ENCODE assay signal across 1 cellular context in the genomic region with DNA sequence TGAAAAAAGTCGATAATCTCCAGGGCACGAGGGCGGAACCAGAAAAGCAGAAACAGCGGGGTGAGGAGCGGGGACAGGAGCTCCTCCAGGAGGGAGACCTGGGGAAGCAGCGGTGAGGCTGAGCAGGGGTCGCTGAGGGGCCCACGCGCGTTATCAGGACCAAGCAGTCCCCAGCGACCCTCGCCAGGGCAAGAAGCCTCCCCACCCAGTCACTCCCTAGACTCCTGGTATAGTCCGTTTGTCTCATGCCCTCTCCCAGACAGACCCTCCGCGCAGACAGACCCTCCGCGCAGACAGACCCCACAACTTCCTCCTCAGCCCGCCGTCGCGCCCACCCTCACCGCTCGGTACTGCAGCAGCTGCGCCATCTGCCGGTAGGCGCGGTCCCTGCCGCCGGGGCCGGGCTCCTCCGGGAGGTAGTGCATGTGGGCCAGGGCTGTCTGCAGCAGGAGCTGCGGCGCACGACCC.
TF ChIP-seq lines count a peak whose summit lies in the region.

No MANE protein-coding gene starts in this region.

TF ChIP-seq in HepG2, 621 proteins besides CTCF, POLR2A, EP300 and RAD21 (continued from another document):
- TF ChIP-seq, protein P1, sequence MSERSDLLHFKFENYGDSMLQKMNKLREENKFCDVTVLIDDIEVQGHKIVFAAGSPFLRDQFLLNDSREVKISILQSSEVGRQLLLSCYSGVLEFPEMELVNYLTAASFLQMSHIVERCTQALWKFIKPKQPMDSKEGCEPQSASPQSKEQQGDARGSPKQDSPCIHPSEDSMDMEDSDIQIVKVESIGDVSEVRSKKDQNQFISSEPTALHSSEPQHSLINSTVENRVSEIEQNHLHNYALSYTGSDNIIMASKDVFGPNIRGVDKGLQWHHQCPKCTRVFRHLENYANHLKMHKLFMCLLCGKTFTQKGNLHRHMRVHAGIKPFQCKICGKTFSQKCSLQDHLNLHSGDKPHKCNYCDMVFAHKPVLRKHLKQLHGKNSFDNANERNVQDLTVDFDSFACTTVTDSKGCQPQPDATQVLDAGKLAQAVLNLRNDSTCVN (CRISPR knock-in tag; IDR thresholded peaks at IDR 0.05; ENCODE audit: borderline replicate concordance), result 0 out of 2 replicates have a peak, but pooled peaks have one; percentile 49
- TF ChIP-seq ELF3 (CRISPR knock-in tag; IDR thresholded peaks at IDR 0.05) (peak; percentile 67), MATR3 (CRISPR knock-in tag; IDR thresholded peaks at IDR 0.05) (no peak), ZKSCAN8 (CRISPR knock-in tag; IDR thresholded peaks at IDR 0.05; ENCODE audit: borderline replicate concordance) (no peak), ZSCAN29 (CRISPR knock-in tag; conservative IDR thresholded peaks at IDR 0.05) (no peak), ZNF446 (CRISPR knock-in tag; IDR thresholded peaks at IDR 0.05) (0 out of 2 replicates have a peak, but pooled peaks have one; percentile 39), ATF7 (IDR thresholded peaks at IDR 0.05) (no peak), ATF7 (CRISPR knock-in tag; IDR thresholded peaks at IDR 0.05) (0 out of 2 replicates have a peak, but pooled peaks have one; percentile 29), SMYD3 (CRISPR knock-in tag; IDR thresholded peaks at IDR 0.05) (no peak)
- TF ChIP-seq, protein P2, sequence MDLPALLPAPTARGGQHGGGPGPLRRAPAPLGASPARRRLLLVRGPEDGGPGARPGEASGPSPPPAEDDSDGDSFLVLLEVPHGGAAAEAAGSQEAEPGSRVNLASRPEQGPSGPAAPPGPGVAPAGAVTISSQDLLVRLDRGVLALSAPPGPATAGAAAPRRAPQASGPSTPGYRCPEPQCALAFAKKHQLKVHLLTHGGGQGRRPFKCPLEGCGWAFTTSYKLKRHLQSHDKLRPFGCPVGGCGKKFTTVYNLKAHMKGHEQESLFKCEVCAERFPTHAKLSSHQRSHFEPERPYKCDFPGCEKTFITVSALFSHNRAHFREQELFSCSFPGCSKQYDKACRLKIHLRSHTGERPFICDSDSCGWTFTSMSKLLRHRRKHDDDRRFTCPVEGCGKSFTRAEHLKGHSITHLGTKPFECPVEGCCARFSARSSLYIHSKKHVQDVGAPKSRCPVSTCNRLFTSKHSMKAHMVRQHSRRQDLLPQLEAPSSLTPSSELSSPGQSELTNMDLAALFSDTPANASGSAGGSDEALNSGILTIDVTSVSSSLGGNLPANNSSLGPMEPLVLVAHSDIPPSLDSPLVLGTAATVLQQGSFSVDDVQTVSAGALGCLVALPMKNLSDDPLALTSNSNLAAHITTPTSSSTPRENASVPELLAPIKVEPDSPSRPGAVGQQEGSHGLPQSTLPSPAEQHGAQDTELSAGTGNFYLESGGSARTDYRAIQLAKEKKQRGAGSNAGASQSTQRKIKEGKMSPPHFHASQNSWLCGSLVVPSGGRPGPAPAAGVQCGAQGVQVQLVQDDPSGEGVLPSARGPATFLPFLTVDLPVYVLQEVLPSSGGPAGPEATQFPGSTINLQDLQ (CRISPR knock-in tag; IDR thresholded peaks at IDR 0.05), result no peak
